ENCODE assay signal across 15 cellular contexts in the genomic region with DNA sequence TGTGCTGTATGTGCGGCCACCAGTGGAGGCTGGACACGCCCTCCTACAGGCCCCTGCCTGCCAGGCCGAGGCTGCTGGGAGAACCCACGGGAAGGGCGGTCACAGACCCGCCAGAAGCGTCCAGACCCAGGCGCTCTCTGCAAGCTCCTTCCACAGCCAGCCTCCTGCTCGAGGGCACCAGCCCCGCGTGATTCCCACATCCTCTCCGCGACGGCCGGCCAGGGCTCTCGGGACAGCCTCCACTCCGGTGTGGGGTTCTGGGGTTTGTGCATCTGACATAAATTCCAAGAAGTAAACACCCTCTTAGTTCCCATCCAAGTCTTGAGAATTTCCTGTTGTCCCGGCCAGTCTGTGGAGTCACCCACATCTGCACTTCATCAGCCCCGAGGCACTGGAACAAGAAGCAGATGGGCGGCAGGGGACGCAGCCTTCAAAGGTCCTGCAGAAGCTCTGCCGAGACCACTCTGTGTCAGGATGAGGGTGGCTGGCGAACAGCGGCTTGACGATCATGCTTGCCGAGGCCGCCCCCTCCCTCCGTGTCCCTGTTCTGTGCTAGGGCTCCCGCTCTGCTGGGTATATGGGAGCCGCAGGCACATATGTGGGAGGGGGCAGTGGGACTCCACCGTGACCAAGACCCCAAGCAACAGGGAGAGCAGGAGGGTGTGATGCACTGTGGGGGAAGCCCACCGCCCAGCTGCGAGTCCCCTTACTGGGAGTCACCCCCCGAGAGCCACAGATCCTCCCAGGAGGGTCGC. TPM values are rescaled to one million over a fixed set of nuclear protein-coding genes. Genes with fewer than 3 reads are reported as not detected.
DNase-seq lines count a peak whose midpoint lies in the region; ATAC-seq and TF ChIP-seq lines count a peak whose summit lies in the region.
"Had no signal": no experiment of that assay in that cellular context is flagged by ENCODE, and none has a peak within 500 bp of the region (broad histone marks: within the 10 kb centered on the region; RNA-seq: fewer than 3 reads in every experiment).

No MANE protein-coding gene starts in this region.

- DNase-seq in AG20443 (ENCODE audit: low spot score) (peak; percentile 88), caudate nucleus (lab: John Stamatoyannopoulos, UW) (no peak), right atrium auricular region (ENCODE audit: low spot score) (peak; percentile 82), psoas muscle (peak; percentile 82 to 86), H7 (no peak), NCI-H2107 treated with DMSO at 0.1 percent for 48 hours (lab: John Stamatoyannopoulos, UW; ENCODE audit: unreplicated experiment) (no peak), GM19238 (ENCODE audit: insufficient read length, low spot score) (no peak)
- DNase-seq: activated CD4-positive, alpha-beta T cell treated with anti-CD3 and anti-CD28 coated beads, Interleukin-2, amount 10 ng/mL, durations not matched to agents 7 days and 5 days; HCEC 1CT; NCI-H2081; SJCRH30; stimulated activated CD4-positive, alpha-beta T cell treated with anti-CD3 and anti-CD28 coated beads, Interleukin-15, amount 100 ng/mL, for 24 hours had no signal

- H3K27me3 ChIP-seq in right atrium auricular region: no peaks in the 10 kb centered on the region
- H3K27me3 ChIP-seq in psoas muscle (ENCODE audit: insufficient read depth in 3 of 3, low read length in 2 of 3): no peaks in the 10 kb centered on the region
- no peaks in the 10 kb centered on the region for H3K27me3 ChIP-seq in H7 (ENCODE audit: control insufficient read depth, insufficient read depth, low read length)

- TF ChIP-seq CTCF in right atrium auricular region (IDR thresholded peaks at IDR 0.05) (no peak), psoas muscle (IDR thresholded peaks at IDR 0.05) (no peak)

- H3K36me3 ChIP-seq in right atrium auricular region: peaks cover 4% of the 10 kb centered on the region
- H3K36me3 ChIP-seq in psoas muscle (ENCODE audit: insufficient read depth in 1 of 2, low read depth in 1 of 2): no peaks in the 10 kb centered on the region
- H3K36me3 ChIP-seq in H7 (replicated peaks; ENCODE audit: control insufficient read depth, insufficient read depth, low read length): no peaks in the 10 kb centered on the region
- H3K36me3 ChIP-seq: SJCRH30 had no signal

- no peaks in the 10 kb centered on the region for H3K9me3 ChIP-seq in right atrium auricular region
- H3K9me3 ChIP-seq in psoas muscle: no peaks in the 10 kb centered on the region
- H3K9me3 ChIP-seq: SJCRH30 had no signal

- intact Hi-C loops in psoas muscle (cut with DNase I): loop anchor here in 1 of 2 donors (5.0 kb wide), 1 partner anchor 39 kb away; the partner anchor contains the start of gene TELO2

- ATAC-seq in psoas muscle (peak in 3 of 4 donors; percentile 10 to 12 (median 12)), HG03280 (IDR thresholded peaks at IDR 0.05; ENCODE audit: unreplicated experiment) (no peak)

- 70 to 75% (median 71%) methylated on average over 34 to 35 of the region's 35 CpGs for WGBS in psoas muscle, 3 donors

- H3K4me3 ChIP-seq in right atrium auricular region (peak overlapping the region in 1 of 2 donors; percentile 66), psoas muscle (peak overlapping the region; percentile 36), H7 (ENCODE audit: insufficient read depth, low read depth, low read length) (no peak overlapping the region)
- H3K4me3 ChIP-seq: SJCRH30 had no signal

- H3K4me1 ChIP-seq in right atrium auricular region: peaks cover 0 to 66% of the 10 kb centered on the region in 2 donors
- H3K4me1 ChIP-seq in psoas muscle: peaks cover 11% of the 10 kb centered on the region

- H3K27ac ChIP-seq in caudate nucleus (ENCODE audit: low read depth, low read length): peak overlapping the region; percentile 1
- peak overlapping the region; percentile 88 to 96 for H3K27ac ChIP-seq in right atrium auricular region
- H3K27ac ChIP-seq in psoas muscle: peak overlapping the region; percentile 79
- H3K27ac ChIP-seq: SJCRH30 had no signal

RNA-seq across cellular contexts. Expression of gene TMEM204, which starts 2.4 kb away (rescaled TPM):
- total RNA-seq in right atrium auricular region (10 to 100 TPM; 35.1 to 42.2 TPM), psoas muscle (10 to 100 TPM in 2 of 4 donors, 1 to 10 TPM in 2; 7.5 to 21.7 (median 10.2) TPM)
- polyA plus RNA-seq in psoas muscle: 10 to 100 TPM; 11.8 to 22.3 (median 12.0) TPM
- 0.42 TPM in 1 of 2 replicates, not detected in the other for total RNA-seq in H7 (2014; rRNA removed; shearing (Covaris generic))
- total RNA-seq: astrocyte had no signal

RNA-seq across cellular contexts. Expression of gene TELO2, which starts 37.9 kb away (rescaled TPM):
- total RNA-seq in right atrium auricular region (10 to 100 TPM; 11.3 to 11.5 TPM), psoas muscle (10 to 100 TPM; 15.8 to 23.8 (median 19.6) TPM)
- 10 to 100 TPM; 11.6 to 18.3 (median 14.0) TPM for polyA plus RNA-seq in psoas muscle
- 50.2 and 60.3 TPM in 2 replicates for total RNA-seq in H7 (2014; rRNA removed; shearing (Covaris generic))

RNA-seq across cellular contexts. Expression of gene PTX4, which starts 42.3 kb away (rescaled TPM):
- total RNA-seq in right atrium auricular region: under 1 TPM in 1 of 2 donors, not detected in 1; 0.24 TPM
- under 1 TPM in 1 of 4 donors, not detected in 3; 0.26 TPM for total RNA-seq in psoas muscle
- polyA plus RNA-seq in psoas muscle: under 1 TPM in 2 of 3 donors, not detected in 1; 0.04 to 0.23 TPM
- not detected in 2 replicates for total RNA-seq in H7 (2014; rRNA removed; shearing (Covaris generic))
- total RNA-seq: activated CD4-positive, alpha-beta T cell treated with anti-CD3 and anti-CD28 coated beads, Interleukin-2, amount 10 ng/mL, durations not matched to agents 7 days and 5 days; astrocyte; SJCRH30 had no signal
- polyA plus RNA-seq: CD14-positive monocyte had no signal

RNA-seq across cellular contexts. Expression of gene CLCN7, which starts 56.2 kb away (rescaled TPM):
- total RNA-seq in right atrium auricular region: 10 to 100 TPM; 19.4 to 31.7 TPM
- total RNA-seq in psoas muscle: 10 to 100 TPM; 41.2 to 65.4 (median 46.2) TPM
- polyA plus RNA-seq in psoas muscle: 10 to 100 TPM; 27.0 to 33.6 (median 29.7) TPM
- 39.1 and 42.6 TPM in 2 replicates for total RNA-seq in H7 (2014; rRNA removed; shearing (Covaris generic))

Comparison
In these comparisons a context has a peak if more than half of its experiments do, and no peak if none do; other contexts are left out.
1. DNase-seq: peak in AG20443 (single experiment), right atrium auricular region (single experiment) and psoas muscle (2 of 2); none in caudate nucleus (0 of 61), H7 (single experiment), NCI-H2107 treated with DMSO at 0.1 percent for 48 hours (single experiment) and GM19238 (single experiment).
2. H3K27ac ChIP-seq: peak in every context shown above with its lines; median percentile 92 in right atrium auricular region; 79 in psoas muscle; 1 in caudate nucleus.